In the genomic region with DNA sequence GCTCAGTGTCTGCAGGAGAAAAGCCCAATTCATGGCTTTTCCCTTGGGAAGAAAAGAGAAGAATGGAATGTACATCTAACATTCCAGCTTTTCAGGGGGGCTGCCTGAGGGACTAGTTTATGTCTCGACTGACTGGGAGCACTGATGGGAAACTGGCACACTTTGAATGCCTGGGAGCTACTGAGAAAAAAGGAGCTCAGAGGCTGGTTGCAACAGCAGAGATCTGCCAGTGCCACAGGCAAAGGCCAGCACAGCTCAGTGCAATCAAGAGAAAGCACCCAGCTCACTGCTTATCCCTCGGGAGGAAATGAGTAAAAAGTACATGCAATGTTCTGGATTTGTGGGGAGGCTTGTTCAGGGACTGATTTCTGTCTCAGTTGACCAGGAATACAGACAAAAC, we compare ENCODE assay signal across 9 cellular contexts.
"Had no signal": no experiment of that assay in that cellular context is flagged by ENCODE, and none has a peak within 500 bp of the region (broad histone marks: within the 10 kb centered on the region; RNA-seq: fewer than 3 reads in every experiment).

No MANE protein-coding gene starts in this region.

- H3K4me3 ChIP-seq: ascending aorta, cardiac muscle cell, gastroesophageal sphincter, ovary, stomach had no signal

- ATAC-seq: activated CD4-positive, alpha-beta T cell treated with anti-CD3 and anti-CD28 coated beads for 36 hours; gastroesophageal sphincter had no signal

- H3K27ac Mint-ChIP-seq: activated CD4-positive, alpha-beta T cell treated with anti-CD3 and anti-CD28 coated beads for 36 hours; activated T-helper 1 cell treated with anti-CD3 and anti-CD28 coated beads, Interleukin-12 subunit alpha, Interleukin-12 subunit beta, Interleukin-2, Interleukin-4 antibody, amounts not matched to agents 30 ng/mL and 10 ng/mL and 1 ng/mL, durations not matched to agents 14 hours and 24 hours and 36 hours had no signal

- H3K36me3 ChIP-seq: ascending aorta, cardiac muscle cell, gastroesophageal sphincter, ovary had no signal

- H3K27me3 Mint-ChIP-seq: activated CD4-positive, alpha-beta T cell treated with anti-CD3 and anti-CD28 coated beads for 36 hours had no signal

- H3K4me1 Mint-ChIP-seq: activated CD4-positive, alpha-beta T cell treated with anti-CD3 and anti-CD28 coated beads for 36 hours had no signal

- H3K27me3 ChIP-seq: ascending aorta, cardiac muscle cell, gastroesophageal sphincter, ovary, stomach had no signal

- H3K27ac ChIP-seq: ascending aorta, cardiac muscle cell, gastroesophageal sphincter, ovary, stomach had no signal

- H3K4me3 Mint-ChIP-seq: activated CD4-positive, alpha-beta T cell treated with anti-CD3 and anti-CD28 coated beads for 36 hours; activated T-helper 1 cell treated with anti-CD3 and anti-CD28 coated beads, Interleukin-12 subunit alpha, Interleukin-12 subunit beta, Interleukin-2, Interleukin-4 antibody, amounts not matched to agents 30 ng/mL and 10 ng/mL and 1 ng/mL, durations not matched to agents 14 hours and 24 hours and 36 hours had no signal

- H3K4me1 ChIP-seq: ascending aorta, stomach had no signal

- DNase-seq: activated CD4-positive, alpha-beta T cell treated with anti-CD3 and anti-CD28 coated beads for 36 hours; activated naive CD4-positive, alpha-beta T cell; ovary; stimulated activated CD4-positive, alpha-beta T cell treated with anti-CD3 and anti-CD28 coated beads, Interleukin-4, amount 100 ng/mL, for 4 hours; stomach had no signal
